Comparison of ENCODE assay signal across 31 cellular contexts in the genomic region with DNA sequence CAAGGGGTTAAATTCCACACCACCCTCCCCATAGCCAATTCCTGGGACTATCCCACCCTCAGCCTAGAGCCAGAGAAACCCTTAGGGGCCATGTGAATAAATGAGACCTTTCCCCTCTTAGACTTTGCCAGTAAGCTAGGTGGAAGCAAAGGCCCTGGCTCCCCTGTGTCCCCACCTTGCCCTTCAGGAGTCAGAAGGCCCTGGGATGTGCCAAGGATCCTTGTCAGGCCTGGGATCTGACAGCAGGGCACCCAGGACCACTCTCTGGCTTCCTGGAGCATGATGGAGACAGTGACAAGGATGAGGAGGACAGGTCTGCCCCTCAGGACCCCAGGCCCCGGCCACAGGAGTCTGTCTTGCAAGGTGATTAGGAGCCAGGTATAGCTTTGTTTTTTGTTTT.
"Had no signal": no experiment of that assay in that cellular context is flagged by ENCODE, and none has a peak within 500 bp of the region (broad histone marks: within the 10 kb centered on the region; RNA-seq: fewer than 3 reads in every experiment).

No MANE protein-coding gene starts in this region.

- H3K27me3 ChIP-seq: ascending aorta had no signal

- H3K27ac ChIP-seq: ascending aorta, breast epithelium, esophagus muscularis mucosa, foreskin keratinocyte, gastrocnemius medialis, heart left ventricle, WERI-Rb-1 had no signal

- ATAC-seq: activated CD4-positive, alpha-beta T cell treated with anti-CD3 and anti-CD28 coated beads for 36 hours; activated CD8-positive, alpha-beta memory T cell treated with anti-CD3 and anti-CD28 coated beads, Interleukin-2, amount 10 ng/mL, durations not matched to agents 7 days and 5 days; activated CD8-positive, alpha-beta T cell treated with anti-CD3 and anti-CD28 coated beads, Interleukin-2, amount 10 ng/mL, durations not matched to agents 7 days and 5 days; activated naive CD8-positive, alpha-beta T cell treated with anti-CD3 and anti-CD28 coated beads, Interleukin-2, amount 50 U/mL, for 24 hours; effector memory CD8-positive, alpha-beta T cell; gastrocnemius medialis; T-helper 17 cell had no signal

- H3K4me1 ChIP-seq: ascending aorta, breast epithelium, foreskin keratinocyte, gastrocnemius medialis had no signal

- H3K4me3 ChIP-seq: ascending aorta, breast epithelium, esophagus muscularis mucosa, gastrocnemius medialis had no signal

- H3K9me3 ChIP-seq: ascending aorta, breast epithelium, esophagus muscularis mucosa, gastrocnemius medialis, heart left ventricle had no signal

- DNase-seq: activated CD4-positive, alpha-beta memory T cell treated with anti-CD3 and anti-CD28 coated beads for 36 hours; activated CD4-positive, alpha-beta T cell treated with anti-CD3 and anti-CD28 coated beads for 36 hours; activated CD4-positive, alpha-beta T cell treated with anti-CD3 and anti-CD28 coated beads, Interleukin-2, amount 10 ng/mL, durations not matched to agents 24 days and 14 days; activated CD4-positive, CD25-positive, alpha-beta regulatory T cell; activated CD4-positive, CD25-positive, alpha-beta regulatory T cell treated with anti-CD3 and anti-CD28 coated beads, Interleukin-2, amount 50 U/mL, for 72 hours; activated CD8-positive, alpha-beta memory T cell treated with anti-CD3 and anti-CD28 coated beads, Interleukin-2, amount 10 ng/mL, durations not matched to agents 7 days and 5 days; activated CD8-positive, alpha-beta memory T cell treated with anti-CD3 and anti-CD28 coated beads, Interleukin-2, amount 50 U/mL, for 4 hours; activated CD8-positive, alpha-beta T cell treated with anti-CD3 and anti-CD28 coated beads, Interleukin-2, amount 10 ng/mL, durations not matched to agents 7 days and 5 days; activated effector memory CD4-positive, alpha-beta T cell treated with anti-CD3 and anti-CD28 coated beads, Interleukin-2, amount 50 U/mL, for 16 hours; activated naive CD4-positive, alpha-beta T cell treated with anti-CD3 and anti-CD28 coated beads for 36 hours; activated naive CD8-positive, alpha-beta T cell treated with anti-CD3 and anti-CD28 coated beads for 36 hours; activated naive CD8-positive, alpha-beta T cell treated with anti-CD3 and anti-CD28 coated beads, Interleukin-2, amount 50 U/mL, for 24 hours; activated T-cell treated with anti-CD3 and anti-CD28 coated beads, Interleukin-2, amount 50 U/mL, for 1 hour; activated T-cell treated with anti-CD3 and anti-CD28 coated beads, Interleukin-2, amount 50 U/mL, for 48 hours; caudate nucleus; cortex of kidney; dermis blood vessel endothelial cell; effector CD4-positive, alpha-beta T cell; effector memory CD8-positive, alpha-beta T cell; erythroblast; foreskin keratinocyte; gastrocnemius medialis; glutamatergic neuron; heart left ventricle; T-helper 1 cell; T-helper 17 cell; T1000; WERI-Rb-1 had no signal

- H3K36me3 ChIP-seq: ascending aorta, breast epithelium, esophagus muscularis mucosa, gastrocnemius medialis, heart left ventricle, WERI-Rb-1 had no signal
